11 cellular contexts compared by ENCODE assay signal in genomic region chr7:668139-668871, GRCh38. TPM values are rescaled to one million over a fixed set of nuclear protein-coding genes. Genes with fewer than 3 reads are reported as not detected.
DNase-seq lines count a peak whose midpoint lies in the region; ATAC-seq and TF ChIP-seq lines count a peak whose summit lies in the region.
"Had no signal": no experiment of that assay in that cellular context is flagged by ENCODE, and none has a peak within 500 bp of the region (broad histone marks: within the 10 kb centered on the region; RNA-seq: fewer than 3 reads in every experiment).

No MANE protein-coding gene starts in this region.

- H3K27me3 ChIP-seq in esophagus squamous epithelium, result no peaks in the 10 kb centered on the region
- H3K27me3 ChIP-seq in vagina, result no peaks in the 10 kb centered on the region
- H3K27me3 ChIP-seq: tibial nerve had no signal

- H3K4me1 Mint-ChIP-seq in activated naive CD8-positive, alpha-beta T cell (ENCODE audit: low read depth), result no peaks in the 10 kb centered on the region
- H3K4me1 Mint-ChIP-seq in activated naive CD8-positive, alpha-beta T cell treated with anti-CD3 and anti-CD28 coated beads, Interleukin-2, amount 50 U/mL, for 24 hours, result peaks cover 6% of the 10 kb centered on the region

- DNase-seq in activated naive CD8-positive, alpha-beta T cell treated with anti-CD3 and anti-CD28 coated beads, Interleukin-2, amount 50 U/mL, for 24 hours, result no peak
- DNase-seq in esophagus squamous epithelium (lab: John Stamatoyannopoulos, UW) (no peak), myocyte (ENCODE audit: low read depth) (peak; percentile 85), vagina (ENCODE audit: extremely low spot score in 2 of 2) (no peak), inferior parietal cortex (ENCODE audit: extremely low spot score) (no peak)
- DNase-seq in activated CD8-positive, alpha-beta memory T cell treated with anti-CD3 and anti-CD28 coated beads for 24 hours, result no peak
- DNase-seq: activated CD4-positive, alpha-beta T cell treated with anti-CD3 and anti-CD28 coated beads for 4 hours; NCI-H1436 had no signal

- peaks cover 7% of the 10 kb centered on the region for H3K36me3 Mint-ChIP-seq in activated naive CD8-positive, alpha-beta T cell
- H3K36me3 Mint-ChIP-seq in activated naive CD8-positive, alpha-beta T cell treated with anti-CD3 and anti-CD28 coated beads, Interleukin-2, amount 50 U/mL, for 24 hours (ENCODE audit: low read depth), result peaks cover 12% of the 10 kb centered on the region

- no peak for ATAC-seq in activated naive CD8-positive, alpha-beta T cell treated with anti-CD3 and anti-CD28 coated beads, Interleukin-2, amount 50 U/mL, for 24 hours
- no peak for ATAC-seq in HG03460 (IDR thresholded peaks at IDR 0.05; ENCODE audit: unreplicated experiment)

- 27 to 32% methylated on average over 11 to 14 of the region's 15 CpGs for WGBS in esophagus squamous epithelium, 2 donors

- no peak for TF ChIP-seq POLR2A in esophagus squamous epithelium (IDR thresholded peaks at IDR 0.05)
- TF ChIP-seq POLR2A in vagina (IDR thresholded peaks at IDR 0.05), result no peak

- H3K4me3 Mint-ChIP-seq in activated naive CD8-positive, alpha-beta T cell, result no peak overlapping the region
- H3K4me3 Mint-ChIP-seq in activated naive CD8-positive, alpha-beta T cell treated with anti-CD3 and anti-CD28 coated beads, Interleukin-2, amount 50 U/mL, for 24 hours, result no peak overlapping the region

- H3K9me3 ChIP-seq in esophagus squamous epithelium (no peaks in the 10 kb centered on the region), vagina (no peaks in the 10 kb centered on the region)
- H3K9me3 ChIP-seq: tibial nerve had no signal

- H3K27ac ChIP-seq in esophagus squamous epithelium (peak overlapping the region in 3 of 4 donors; percentile 55 to 73 (median 61)), vagina (peak overlapping the region; percentile 81)

- H3K4me1 ChIP-seq in esophagus squamous epithelium, result peaks cover 7 to 44% (median 15%) of the 10 kb centered on the region in 3 donors
- H3K4me1 ChIP-seq in vagina, result peaks cover 39% of the 10 kb centered on the region

- H3K9me3 Mint-ChIP-seq in activated naive CD8-positive, alpha-beta T cell (ENCODE audit: low read depth), result no peaks in the 10 kb centered on the region
- H3K9me3 Mint-ChIP-seq in activated naive CD8-positive, alpha-beta T cell treated with anti-CD3 and anti-CD28 coated beads, Interleukin-2, amount 50 U/mL, for 24 hours, result peaks cover 6% of the 10 kb centered on the region

- no peak for TF ChIP-seq CTCF in esophagus squamous epithelium (IDR thresholded peaks at IDR 0.05)
- no peak for TF ChIP-seq CTCF in vagina (IDR thresholded peaks at IDR 0.05)

- peak overlapping the region; percentile 22 for H3K27ac Mint-ChIP-seq in activated naive CD8-positive, alpha-beta T cell
- H3K27ac Mint-ChIP-seq in activated naive CD8-positive, alpha-beta T cell treated with anti-CD3 and anti-CD28 coated beads, Interleukin-2, amount 50 U/mL, for 24 hours, result no peak overlapping the region

- peaks cover 0 to 4% (median 0%) of the 10 kb centered on the region in 3 donors for H3K36me3 ChIP-seq in esophagus squamous epithelium
- no peaks in the 10 kb centered on the region for H3K36me3 ChIP-seq in vagina
- H3K36me3 ChIP-seq: tibial nerve had no signal

- intact Hi-C loops in esophagus squamous epithelium (cut with DNase I) (no loop called here), vagina (cut with DNase I) (no loop called here)

- H3K4me3 ChIP-seq in esophagus squamous epithelium (peak overlapping the region in 1 of 4 donors; percentile 32), vagina (peak overlapping the region in 1 of 2 donors; percentile 13)

- H3K27me3 Mint-ChIP-seq in activated naive CD8-positive, alpha-beta T cell, result no peaks in the 10 kb centered on the region
- H3K27me3 Mint-ChIP-seq in activated naive CD8-positive, alpha-beta T cell treated with anti-CD3 and anti-CD28 coated beads, Interleukin-2, amount 50 U/mL, for 24 hours, result no peaks in the 10 kb centered on the region

RNA-seq across cellular contexts. Expression of gene DNAAF5, which starts 58.2 kb away (rescaled TPM):
- total RNA-seq in esophagus squamous epithelium (10 to 100 TPM; 23.7 to 30.1 (median 28.2) TPM), myocyte (38.2 and 40.9 TPM in 2 replicates), vagina (29.7 TPM)
- polyA plus RNA-seq in myocyte (2012), result 24.9 TPM

RNA-seq across cellular contexts. Expression of gene PRKAR1B, which starts 58.8 kb away (rescaled TPM):
- total RNA-seq in esophagus squamous epithelium (10 to 100 TPM; 10.2 to 13.1 (median 12.5) TPM), myocyte (12.3 and 16.4 TPM in 2 replicates), vagina (31.4 TPM)
- polyA plus RNA-seq in myocyte (2012), result 14.8 TPM
